19 cellular contexts compared by ENCODE assay signal in genomic region chr1:168100315-168101002, GRCh38. TPM values are rescaled to one million over a fixed set of nuclear protein-coding genes. Genes with fewer than 3 reads are reported as not detected.
"Had no signal": no experiment of that assay in that cellular context is flagged by ENCODE, and none has a peak within 500 bp of the region (broad histone marks: within the 10 kb centered on the region; RNA-seq: fewer than 3 reads in every experiment).

No MANE protein-coding gene starts in this region.

- H3K27ac ChIP-seq: foreskin keratinocyte, left lung, right atrium auricular region, tibial artery, WERI-Rb-1 had no signal

- ATAC-seq: activated CD8-positive, alpha-beta T cell treated with anti-CD3 and anti-CD28 coated beads for 36 hours; activated naive CD4-positive, alpha-beta T cell treated with anti-CD3 and anti-CD28 coated beads, Interleukin-2, amount 50 U/mL, for 72 hours; foreskin keratinocyte; left lung; naive thymus-derived CD8-positive, alpha-beta T cell; stimulated activated effector memory CD8-positive, alpha-beta T cell treated with anti-CD3 and anti-CD28 coated beads, Interleukin-12 subunit alpha, Interleukin-12 subunit beta, amount 100 ng/mL, for 72 hours; stimulated activated naive CD8-positive, alpha-beta T cell treated with anti-CD3 and anti-CD28 coated beads, Interleukin-15, amount 100 ng/mL, for 72 hours had no signal

- H3K4me1 Mint-ChIP-seq: activated CD4-positive, alpha-beta T cell treated with anti-CD3 and anti-CD28 coated beads, Interleukin-2, amount 10 ng/mL, durations not matched to agents 7 days and 5 days; naive thymus-derived CD8-positive, alpha-beta T cell; stimulated activated effector memory CD8-positive, alpha-beta T cell treated with anti-CD3 and anti-CD28 coated beads, Interleukin-12 subunit alpha, Interleukin-12 subunit beta, amount 100 ng/mL, for 72 hours; stimulated activated naive CD8-positive, alpha-beta T cell treated with anti-CD3 and anti-CD28 coated beads, Interleukin-15, amount 100 ng/mL, for 72 hours had no signal

- H3K9me3 ChIP-seq: left lung, right atrium auricular region, tibial artery had no signal

- H3K36me3 Mint-ChIP-seq: activated naive CD4-positive, alpha-beta T cell treated with anti-CD3 and anti-CD28 coated beads, Interleukin-2, amount 50 U/mL, for 72 hours; naive thymus-derived CD8-positive, alpha-beta T cell; stimulated activated effector memory CD8-positive, alpha-beta T cell treated with anti-CD3 and anti-CD28 coated beads, Interleukin-12 subunit alpha, Interleukin-12 subunit beta, amount 100 ng/mL, for 72 hours had no signal

- H3K4me3 ChIP-seq: left lung, lung, right atrium auricular region, tibial artery had no signal

- H3K4me3 Mint-ChIP-seq: activated CD4-positive, alpha-beta T cell treated with anti-CD3 and anti-CD28 coated beads, Interleukin-2, amount 10 ng/mL, durations not matched to agents 7 days and 5 days; activated CD8-positive, alpha-beta T cell treated with anti-CD3 and anti-CD28 coated beads for 36 hours; naive thymus-derived CD8-positive, alpha-beta T cell; stimulated activated effector memory CD8-positive, alpha-beta T cell treated with anti-CD3 and anti-CD28 coated beads, Interleukin-12 subunit alpha, Interleukin-12 subunit beta, amount 100 ng/mL, for 72 hours; stimulated activated naive CD8-positive, alpha-beta T cell treated with anti-CD3 and anti-CD28 coated beads, Interleukin-15, amount 100 ng/mL, for 72 hours had no signal

- H3K9me3 Mint-ChIP-seq: activated CD4-positive, alpha-beta T cell treated with anti-CD3 and anti-CD28 coated beads, Interleukin-2, amount 10 ng/mL, durations not matched to agents 7 days and 5 days; activated CD8-positive, alpha-beta T cell treated with anti-CD3 and anti-CD28 coated beads for 36 hours; activated naive CD4-positive, alpha-beta T cell treated with anti-CD3 and anti-CD28 coated beads, Interleukin-2, amount 50 U/mL, for 72 hours; naive thymus-derived CD8-positive, alpha-beta T cell; stimulated activated effector memory CD8-positive, alpha-beta T cell treated with anti-CD3 and anti-CD28 coated beads, Interleukin-12 subunit alpha, Interleukin-12 subunit beta, amount 100 ng/mL, for 72 hours; stimulated activated naive CD8-positive, alpha-beta T cell treated with anti-CD3 and anti-CD28 coated beads, Interleukin-15, amount 100 ng/mL, for 72 hours had no signal

- H3K27me3 ChIP-seq: foreskin keratinocyte, left lung, right atrium auricular region, tibial artery had no signal

- H3K4me1 ChIP-seq: foreskin keratinocyte, left lung, right atrium auricular region, tibial artery had no signal

- DNase-seq: activated CD4-positive, alpha-beta T cell treated with anti-CD3 and anti-CD28 coated beads, Interleukin-2, amount 10 ng/mL, durations not matched to agents 7 days and 5 days; activated CD4-positive, CD25-positive, alpha-beta regulatory T cell treated with anti-CD3 and anti-CD28 coated beads, Interleukin-2, amount 50 U/mL, for 72 hours; activated CD8-positive, alpha-beta T cell treated with anti-CD3 and anti-CD28 coated beads for 36 hours; activated T-cell treated with anti-CD3 and anti-CD28 coated beads, Interleukin-2, amount 50 U/mL, for 1 hour; aorta; effector CD4-positive, alpha-beta T cell; foreskin keratinocyte; left lung; naive thymus-derived CD8-positive, alpha-beta T cell; stimulated activated CD4-positive, alpha-beta T cell treated with anti-CD3 and anti-CD28 coated beads, Interleukin-2, amount 100 ng/mL, for 24 hours; stimulated activated naive CD8-positive, alpha-beta T cell treated with anti-CD3 and anti-CD28 coated beads, Interleukin-15, amount 100 ng/mL, for 72 hours; T-helper 1 cell; tibial artery; WERI-Rb-1 had no signal

- H3K27ac Mint-ChIP-seq: activated CD4-positive, alpha-beta T cell treated with anti-CD3 and anti-CD28 coated beads, Interleukin-2, amount 10 ng/mL, durations not matched to agents 7 days and 5 days; activated CD8-positive, alpha-beta T cell treated with anti-CD3 and anti-CD28 coated beads for 36 hours; progenitor cell of endocrine pancreas; stimulated activated effector memory CD8-positive, alpha-beta T cell treated with anti-CD3 and anti-CD28 coated beads, Interleukin-12 subunit alpha, Interleukin-12 subunit beta, amount 100 ng/mL, for 72 hours; stimulated activated naive CD8-positive, alpha-beta T cell treated with anti-CD3 and anti-CD28 coated beads, Interleukin-15, amount 100 ng/mL, for 72 hours had no signal

- H3K36me3 ChIP-seq: right atrium auricular region, WERI-Rb-1 had no signal

- H3K27me3 Mint-ChIP-seq: activated CD8-positive, alpha-beta T cell treated with anti-CD3 and anti-CD28 coated beads for 36 hours; progenitor cell of endocrine pancreas; stimulated activated naive CD8-positive, alpha-beta T cell treated with anti-CD3 and anti-CD28 coated beads, Interleukin-15, amount 100 ng/mL, for 72 hours had no signal

RNA-seq across cellular contexts. Expression of gene GPR161, which starts 36.3 kb away (rescaled TPM):
- polyA plus RNA-seq: naive thymus-derived CD8-positive, alpha-beta T cell had no signal
